ENCODE assay signal across 19 cellular contexts in the genomic region with DNA sequence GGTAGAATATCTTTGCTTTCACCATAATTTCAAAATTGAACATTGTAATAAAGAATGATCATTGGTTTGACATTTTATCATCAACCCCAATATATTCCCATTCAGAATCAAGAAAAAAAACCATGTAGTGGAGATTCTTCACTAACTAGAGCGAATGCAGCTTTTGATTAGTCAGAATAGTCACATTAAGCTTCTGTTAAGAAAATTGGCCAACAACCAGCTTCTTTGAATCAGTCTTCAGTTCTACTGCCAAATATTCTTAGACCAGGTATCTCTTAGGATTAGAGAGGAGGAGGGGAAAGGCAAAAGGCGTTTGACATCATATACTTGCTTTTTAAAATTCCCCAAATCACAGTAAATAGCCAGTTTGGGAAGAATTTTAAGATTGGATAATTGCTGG. TPM values are rescaled to one million over a fixed set of nuclear protein-coding genes. Genes with fewer than 3 reads are reported as not detected.
DNase-seq lines count a peak whose midpoint lies in the region; ATAC-seq, FAIRE-seq and TF ChIP-seq lines count a peak whose summit lies in the region.
"Had no signal": no experiment of that assay in that cellular context is flagged by ENCODE, and none has a peak within 500 bp of the region (broad histone marks: within the 10 kb centered on the region; RNA-seq: fewer than 3 reads in every experiment).

No MANE protein-coding gene starts in this region.

- H3K27ac Mint-ChIP-seq in Caco-2 (ENCODE audit: unreplicated experiment) (peak overlapping the region; percentile 45), nephron (peak overlapping the region; percentile 15 to 74 (median 53))
- H3K27ac Mint-ChIP-seq in activated CD8-positive, alpha-beta memory T cell treated with anti-CD3 and anti-CD28 coated beads, Interleukin-2, amount 10 ng/mL, durations not matched to agents 7 days and 5 days, result no peak overlapping the region
- H3K27ac Mint-ChIP-seq: CD8-positive, alpha-beta memory T cell had no signal

- H3K4me3 ChIP-seq in Caco-2 (ENCODE audit: low read depth, low read length) (no peak overlapping the region; the same call in 1 of the 2 replicates), bronchial epithelial cell (ENCODE audit: low read depth, low read length) (no peak overlapping the region)

- H3K4me1 Mint-ChIP-seq in Caco-2 (ENCODE audit: low read depth, unreplicated experiment), result peaks cover 12% of the 10 kb centered on the region
- H3K4me1 Mint-ChIP-seq in nephron, result no peaks in the 10 kb centered on the region
- H3K4me1 Mint-ChIP-seq in activated CD8-positive, alpha-beta memory T cell treated with anti-CD3 and anti-CD28 coated beads, Interleukin-2, amount 10 ng/mL, durations not matched to agents 7 days and 5 days, result no peaks in the 10 kb centered on the region
- H3K4me1 Mint-ChIP-seq: CD8-positive, alpha-beta memory T cell had no signal

- peaks cover 30% of the 10 kb centered on the region for H3K4me1 ChIP-seq in Caco-2

- H3K9me3 ChIP-seq in Caco-2, result no peaks in the 10 kb centered on the region

- H3K36me3 ChIP-seq in Caco-2 (ENCODE audit: control insufficient read depth, insufficient read depth, low read length) (no peaks in the 10 kb centered on the region), bronchial epithelial cell (ENCODE audit: control insufficient read depth, insufficient read depth, low read length) (no peaks in the 10 kb centered on the region)

- H3K4me3 Mint-ChIP-seq in Caco-2 (ENCODE audit: unreplicated experiment) (peak overlapping the region; percentile 27), nephron (no peak overlapping the region)
- H3K4me3 Mint-ChIP-seq in activated CD8-positive, alpha-beta memory T cell treated with anti-CD3 and anti-CD28 coated beads, Interleukin-2, amount 10 ng/mL, durations not matched to agents 7 days and 5 days, result no peak overlapping the region
- H3K4me3 Mint-ChIP-seq: CD8-positive, alpha-beta memory T cell had no signal

- H3K27me3 Mint-ChIP-seq in Caco-2 (ENCODE audit: insufficient read depth, unreplicated experiment) (no peaks in the 10 kb centered on the region), nephron (ENCODE audit: low read depth) (no peaks in the 10 kb centered on the region)
- H3K27me3 Mint-ChIP-seq in activated CD8-positive, alpha-beta memory T cell treated with anti-CD3 and anti-CD28 coated beads, Interleukin-2, amount 10 ng/mL, durations not matched to agents 7 days and 5 days, result peaks cover 3% of the 10 kb centered on the region

- no peak for ATAC-seq in activated CD8-positive, alpha-beta memory T cell treated with anti-CD3 and anti-CD28 coated beads, Interleukin-2, amount 10 ng/mL, durations not matched to agents 7 days and 5 days
- ATAC-seq: PC-3 had no signal

- intact Hi-C loops in Caco-2 (cut with micrococcal nuclease; ENCODE audit: unreplicated experiment), result loop anchor here (2.0 to 5.0 kb wide), 3 partner anchors 23 to 53 kb away; a partner anchor contains a TSS

- H3K36me3 Mint-ChIP-seq in Caco-2 (ENCODE audit: insufficient read depth, unreplicated experiment) (peaks cover 2% of the 10 kb centered on the region), nephron (ENCODE audit: low read depth) (no peaks in the 10 kb centered on the region)
- H3K36me3 Mint-ChIP-seq in activated CD8-positive, alpha-beta memory T cell treated with anti-CD3 and anti-CD28 coated beads, Interleukin-2, amount 10 ng/mL, durations not matched to agents 7 days and 5 days, result no peaks in the 10 kb centered on the region
- H3K36me3 Mint-ChIP-seq: CD8-positive, alpha-beta memory T cell had no signal

- H3K9me3 Mint-ChIP-seq in Caco-2 (ENCODE audit: unreplicated experiment), result no peaks in the 10 kb centered on the region
- H3K9me3 Mint-ChIP-seq in nephron, result no peaks in the 10 kb centered on the region
- no peaks in the 10 kb centered on the region for H3K9me3 Mint-ChIP-seq in activated CD8-positive, alpha-beta memory T cell treated with anti-CD3 and anti-CD28 coated beads, Interleukin-2, amount 10 ng/mL, durations not matched to agents 7 days and 5 days (ENCODE audit: low read depth)
- H3K9me3 Mint-ChIP-seq: CD8-positive, alpha-beta memory T cell had no signal

- CTCF ChIA-PET in Caco-2 (lab: Charles Lee), result no interaction called here
- CTCF ChIA-PET in activated CD8-positive, alpha-beta memory T cell treated with anti-CD3 and anti-CD28 coated beads, Interleukin-2, amount 10 ng/mL, durations not matched to agents 7 days and 5 days (lab: Charles Lee), result no interaction called here

- FAIRE-seq in bronchial epithelial cell (lab: Jason Lieb, UNC), result no peak
- FAIRE-seq: H54 had no signal

- TSS peak; percentile 91 for BruUV-seq in Caco-2 (replicated peaks; lab: Mats Ljungman, UMichigan)

- POLR2A ChIA-PET in Caco-2 (lab: Charles Lee), result interaction anchor here (1.0 to 1.5 kb wide), 3 partner anchors 38 to 87 kb away, joined by 3 to 5 read pairs (median 3); a partner anchor contains a TSS

- TF ChIP-seq CTCF in Caco-2 (IDR thresholded peaks at IDR 0.05; ENCODE audit: insufficient read depth in 1 of 2, low read depth in 1 of 2, low read length in 1 of 2, severe bottlenecking in 1 of 2, unreplicated experiment in 1 of 2), result no peak
- no peak for TF ChIP-seq CTCF in bronchial epithelial cell (IDR thresholded peaks at IDR 0.05; ENCODE audit: insufficient read depth, low read length, severe bottlenecking)
- TF ChIP-seq CTCF in nephron (IDR thresholded peaks at IDR 0.05; ENCODE audit: unreplicated experiment in 3 of 3), result no peak

- no peaks in the 10 kb centered on the region for H3K27me3 ChIP-seq in Caco-2 (replicated peaks; ENCODE audit: control insufficient read depth, insufficient read depth, low read length)
- no peaks in the 10 kb centered on the region for H3K27me3 ChIP-seq in bronchial epithelial cell (ENCODE audit: control insufficient read depth, insufficient read depth, low read length)

- DNase-seq in Caco-2 (no peak), bronchial epithelial cell (ENCODE audit: low read depth) (peak; percentile 31), kidney glomerular epithelial cell (lab: John Stamatoyannopoulos, UW) (peak; percentile 37), mesenteric fat pad (ENCODE audit: low spot score) (no peak), H4 (ENCODE audit: low spot score) (no peak), NCI-H1694 (lab: John Stamatoyannopoulos, UW) (no peak)
- no peak for DNase-seq in activated CD8-positive, alpha-beta memory T cell treated with anti-CD3 and anti-CD28 coated beads, Interleukin-2, amount 10 ng/mL, durations not matched to agents 7 days and 5 days
- DNase-seq: C1 segment of cervical spinal cord; CD8-positive, alpha-beta memory T cell; DMS79; NCI-H1436 treated with DMSO at 0.1 percent for 48 hours; NCI-H2029 treated with DMSO at 0.1 percent for 48 hours; NCI-H2171; NCI-H526; PC-3; RPMI8226; SHP77 treated with DMSO at 0.1 percent for 48 hours had no signal

RNA-seq across cellular contexts. Expression of a gene that starts 22.2 kb away (rescaled TPM):
- total RNA-seq in Caco-2 (2022), result 7.4 and 8.7 TPM in 2 replicates
- 2.6 and 3.8 TPM in 2 replicates for total RNA-seq in bronchial epithelial cell
- 6.5 TPM for total RNA-seq in mesenteric fat pad
- total RNA-seq in H4 (2014; rRNA removed; shearing (Covaris generic)), result 2.6 and 2.9 TPM in 2 replicates
- total RNA-seq in activated CD8-positive, alpha-beta memory T cell treated with anti-CD3 and anti-CD28 coated beads, Interleukin-2, amount 10 ng/mL, durations not matched to agents 7 days and 5 days, result 1 to 10 TPM; 1.7 to 2.2 TPM

RNA-seq across cellular contexts. Expression of a gene that starts 53.8 kb away (rescaled TPM):
- total RNA-seq in Caco-2 (2022), result 42.0 and 42.4 TPM in 2 replicates
- 21.0 and 32.1 TPM in 2 replicates for total RNA-seq in bronchial epithelial cell
- total RNA-seq in mesenteric fat pad, result 0.55 TPM
- total RNA-seq in H4 (2014; rRNA removed; shearing (Covaris generic)), result not detected in 2 replicates
- total RNA-seq in activated CD8-positive, alpha-beta memory T cell treated with anti-CD3 and anti-CD28 coated beads, Interleukin-2, amount 10 ng/mL, durations not matched to agents 7 days and 5 days, result not detected
- total RNA-seq: CD8-positive, alpha-beta memory T cell; PC-3 had no signal

Comparison
In these comparisons a context has a peak if more than half of its experiments do, and no peak if none do; other contexts are left out.
1. DNase-seq: peak in bronchial epithelial cell (single experiment) and kidney glomerular epithelial cell (single experiment); none in Caco-2 (0 of 2), mesenteric fat pad (single experiment), H4 (single experiment), NCI-H1694 (single experiment) and activated CD8-positive, alpha-beta memory T cell treated with anti-CD3 and anti-CD28 coated beads, Interleukin-2, amount 10 ng/mL, durations not matched to agents 7 days and 5 days (single experiment).
2. RNA of a gene that starts 53.8 kb away (total RNA-seq): 42.0 to 42.4 TPM in Caco-2 and 21.0 to 32.1 TPM in bronchial epithelial cell; 0.55 TPM in mesenteric fat pad (single experiment), not detected in H4 and not detected in activated CD8-positive, alpha-beta memory T cell treated with anti-CD3 and anti-CD28 coated beads, Interleukin-2, amount 10 ng/mL, durations not matched to agents 7 days and 5 days; every median in the first group is over 10 times any median in the second.